1 cellular context compared by ENCODE assay signal in genomic region chr2:164073053-164073757, GRCh38.
TF ChIP-seq lines count a peak whose summit lies in the region.

No MANE protein-coding gene starts in this region.

TF ChIP-seq in HEK293, 187 proteins besides CTCF, POLR2A, EP300 and RAD21 (continued from another document):
- 0 out of 2 replicates have a peak, but pooled peaks have one; percentile 22 for TF ChIP-seq TSHZ1 (tag by site-specific recombination; IDR thresholded peaks at IDR 0.05; ENCODE audit: borderline replicate concordance)
- TF ChIP-seq SP3 (tag by site-specific recombination; IDR thresholded peaks at IDR 0.05) = no peak
- TF ChIP-seq ZBTB44 (tag by site-specific recombination; IDR thresholded peaks at IDR 0.05) = no peak
- TF ChIP-seq ZNF530 (tag by site-specific recombination; IDR thresholded peaks at IDR 0.05; ENCODE audit: low read depth) = no peak
- TF ChIP-seq SCRT2 (tag by site-specific recombination; IDR thresholded peaks at IDR 0.05) = peak; percentile 30; the same call in 1 of the 2 replicates
- TF ChIP-seq GLIS1 (tag by site-specific recombination; IDR thresholded peaks at IDR 0.05) = peak; percentile 30; the same call in 1 of the 2 replicates
